In genomic region chr7:38678342-38679054, GRCh38 we compare ENCODE assay signal across 34 cellular contexts. TPM values are rescaled to one million over a fixed set of nuclear protein-coding genes. Genes with fewer than 3 reads are reported as not detected.
"Had no signal": no experiment of that assay in that cellular context is flagged by ENCODE, and none has a peak within 500 bp of the region (broad histone marks: within the 10 kb centered on the region; RNA-seq: fewer than 3 reads in every experiment).

No MANE protein-coding gene starts in this region.

- DNase-seq: activated B cell treated with CpG ODN at 0.5 μM for 24 hours; activated CD4-positive, alpha-beta T cell treated with anti-CD3 and anti-CD28 coated beads for 48 hours; activated CD4-positive, alpha-beta T cell treated with anti-CD3 and anti-CD28 coated beads, Interleukin-2, amount 50 U/mL, for 1 hour; activated CD4-positive, alpha-beta T cell treated with anti-CD3 and anti-CD28 coated beads, Interleukin-2, amount 50 U/mL, for 48 hours; activated CD8-positive, alpha-beta memory T cell treated with anti-CD3 and anti-CD28 coated beads for 24 hours; activated CD8-positive, alpha-beta T cell treated with anti-CD3 and anti-CD28 coated beads for 36 hours; activated effector memory CD4-positive, alpha-beta T cell treated with Interleukin-2 at 50 U/mL for 16 hours; activated gamma-delta T cell treated with Interleukin-2 at 50 U/mL for 16 hours; activated naive CD4-positive, alpha-beta T cell treated with anti-CD3 and anti-CD28 coated beads, Interleukin-2, amount 50 U/mL, for 16 hours; activated naive CD4-positive, alpha-beta T cell treated with Interleukin-2 at 50 U/mL for 16 hours; activated T-cell treated with anti-CD3 and anti-CD28 coated beads, Interleukin-2, amount 50 U/mL, for 4 hours; amniotic stem cell; anterior cingulate cortex; dorsolateral prefrontal cortex; effector memory CD4-positive, alpha-beta T cell; endodermal cell; foreskin keratinocyte; gastrocnemius medialis; glutamatergic neuron; T-helper 1 cell; T-helper 17 cell; T1000; WERI-Rb-1 had no signal

- H3K27me3 ChIP-seq: brain microvascular endothelial cell, dorsolateral prefrontal cortex, foreskin keratinocyte, gastrocnemius medialis had no signal

- H3K9me3 Mint-ChIP-seq: activated B cell treated with CpG ODN at 0.5 μM for 24 hours; activated CD8-positive, alpha-beta T cell treated with anti-CD3 and anti-CD28 coated beads for 36 hours; activated T-cell treated with anti-CD3 and anti-CD28 coated beads, Interleukin-2, amount 50 U/mL, for 4 hours; activated T-helper 17 cell treated with anti-CD3 and anti-CD28 coated beads, Interleukin-2, amount 50 U/mL, for 72 hours; central memory CD8-positive, alpha-beta T cell; dendritic cell treated with granulocyte-macrophage colony-stimulating factor and Interleukin-4, amounts not matched to agents 40 ng/mL and 50 ng/mL, for 4 days; endodermal cell; T-helper 2 cell treated with Interferon-gamma antibody and Interleukin-4, amounts not matched to agents 5 μg/mL and 100 μg/mL, for 36 hours had no signal

- H3K9me3 ChIP-seq: gastrocnemius medialis had no signal

- H3K4me3 Mint-ChIP-seq: activated B cell treated with CpG ODN at 0.5 μM for 24 hours; activated CD8-positive, alpha-beta T cell treated with anti-CD3 and anti-CD28 coated beads for 36 hours; activated naive CD8-positive, alpha-beta T cell; activated T-cell treated with anti-CD3 and anti-CD28 coated beads, Interleukin-2, amount 50 U/mL, for 4 hours; activated T-helper 17 cell treated with anti-CD3 and anti-CD28 coated beads, Interleukin-2, amount 50 U/mL, for 72 hours; central memory CD8-positive, alpha-beta T cell; dendritic cell treated with granulocyte-macrophage colony-stimulating factor and Interleukin-4, amounts not matched to agents 40 ng/mL and 50 ng/mL, for 4 days; endodermal cell; T-helper 17 cell; T-helper 2 cell treated with Interferon-gamma antibody and Interleukin-4, amounts not matched to agents 5 μg/mL and 100 μg/mL, for 36 hours had no signal

- H3K27ac Mint-ChIP-seq: activated B cell treated with CpG ODN at 0.5 μM for 24 hours; activated CD8-positive, alpha-beta T cell treated with anti-CD3 and anti-CD28 coated beads for 36 hours; activated naive CD8-positive, alpha-beta T cell; activated T-helper 17 cell treated with anti-CD3 and anti-CD28 coated beads, Interleukin-2, amount 50 U/mL, for 72 hours; dendritic cell treated with granulocyte-macrophage colony-stimulating factor and Interleukin-4, amounts not matched to agents 40 ng/mL and 50 ng/mL, for 4 days; endodermal cell; T-helper 17 cell; T-helper 2 cell treated with Interferon-gamma antibody and Interleukin-4, amounts not matched to agents 5 μg/mL and 100 μg/mL, for 36 hours had no signal

- H3K27ac ChIP-seq: brain microvascular endothelial cell, coronary artery, dorsolateral prefrontal cortex, foreskin keratinocyte, gastrocnemius medialis, WERI-Rb-1 had no signal

- H3K27me3 Mint-ChIP-seq: activated CD8-positive, alpha-beta T cell treated with anti-CD3 and anti-CD28 coated beads for 36 hours; activated naive CD8-positive, alpha-beta T cell; dendritic cell treated with granulocyte-macrophage colony-stimulating factor and Interleukin-4, amounts not matched to agents 40 ng/mL and 50 ng/mL, for 4 days had no signal

- H3K4me1 ChIP-seq: foreskin keratinocyte, gastrocnemius medialis had no signal

- H3K36me3 Mint-ChIP-seq: activated naive CD8-positive, alpha-beta T cell had no signal

- ATAC-seq: activated CD4-positive, CD25-positive, alpha-beta regulatory T cell treated with anti-CD3 and anti-CD28 coated beads, Interleukin-2, amount 50 U/mL, for 24 hours; activated CD8-positive, alpha-beta T cell treated with anti-CD3 and anti-CD28 coated beads for 36 hours; activated T-cell treated with anti-CD3 and anti-CD28 coated beads, Interleukin-2, amount 50 U/mL, for 4 hours; activated T-helper 17 cell treated with anti-CD3 and anti-CD28 coated beads, Interleukin-2, amount 50 U/mL, for 72 hours; esophagus mucosa; foreskin keratinocyte; gastrocnemius medialis; T-helper 17 cell had no signal

- H3K4me1 Mint-ChIP-seq: activated B cell treated with CpG ODN at 0.5 μM for 24 hours; activated T-helper 17 cell treated with anti-CD3 and anti-CD28 coated beads, Interleukin-2, amount 50 U/mL, for 72 hours; central memory CD8-positive, alpha-beta T cell had no signal

- FAIRE-seq: astrocyte, bronchial epithelial cell had no signal

- H3K4me3 ChIP-seq: coronary artery, dorsolateral prefrontal cortex, gastrocnemius medialis had no signal

- H3K36me3 ChIP-seq: brain microvascular endothelial cell, gastrocnemius medialis, WERI-Rb-1 had no signal

RNA-seq across cellular contexts. Expression of gene AMPH, which starts 47.3 kb away (rescaled TPM):
- total RNA-seq: activated B cell treated with CpG ODN at 0.5 μM for 24 hours; activated CD8-positive, alpha-beta T cell treated with anti-CD3 and anti-CD28 coated beads for 36 hours; activated T-helper 17 cell treated with anti-CD3 and anti-CD28 coated beads, Interleukin-2, amount 50 U/mL, for 72 hours; bronchial epithelial cell; foreskin keratinocyte; T-helper 17 cell had no signal
- polyA plus RNA-seq: foreskin keratinocyte had no signal
